In genomic region chr20:20499469-20499868, GRCh38 we compare ENCODE assay signal across 22 cellular contexts.
"Had no signal": no experiment of that assay in that cellular context is flagged by ENCODE, and none has a peak within 500 bp of the region (broad histone marks: within the 10 kb centered on the region; RNA-seq: fewer than 3 reads in every experiment).

No MANE protein-coding gene starts in this region.

- H3K9me3 Mint-ChIP-seq: activated CD4-positive, alpha-beta T cell treated with anti-CD3 and anti-CD28 coated beads, Interleukin-2, amount 10 ng/mL, durations not matched to agents 7 days and 5 days; activated CD8-positive, alpha-beta T cell treated with anti-CD3 and anti-CD28 coated beads for 36 hours; activated naive CD4-positive, alpha-beta T cell treated with anti-CD3 and anti-CD28 coated beads, Interleukin-2, amount 10 ng/mL, durations not matched to agents 7 days and 5 days; dendritic cell treated with granulocyte-macrophage colony-stimulating factor and Interleukin-4, amounts not matched to agents 40 ng/mL and 50 ng/mL, for 4 days; natural killer cell; T-cell had no signal

- H3K27me3 ChIP-seq: cardiac muscle cell, foreskin keratinocyte, hepatocyte, upper lobe of left lung had no signal

- H3K4me3 Mint-ChIP-seq: activated CD4-positive, alpha-beta T cell treated with anti-CD3 and anti-CD28 coated beads, Interleukin-2, amount 10 ng/mL, durations not matched to agents 7 days and 5 days; activated CD8-positive, alpha-beta memory T cell treated with anti-CD3 and anti-CD28 coated beads, Interleukin-2, amount 10 ng/mL, durations not matched to agents 7 days and 5 days; activated CD8-positive, alpha-beta T cell treated with anti-CD3 and anti-CD28 coated beads for 36 hours; activated naive CD4-positive, alpha-beta T cell treated with anti-CD3 and anti-CD28 coated beads, Interleukin-2, amount 10 ng/mL, durations not matched to agents 7 days and 5 days; dendritic cell treated with granulocyte-macrophage colony-stimulating factor and Interleukin-4, amounts not matched to agents 40 ng/mL and 50 ng/mL, for 4 days; natural killer cell; T-cell had no signal

- H3K27ac Mint-ChIP-seq: activated CD4-positive, alpha-beta T cell treated with anti-CD3 and anti-CD28 coated beads, Interleukin-2, amount 10 ng/mL, durations not matched to agents 7 days and 5 days; activated CD8-positive, alpha-beta memory T cell treated with anti-CD3 and anti-CD28 coated beads, Interleukin-2, amount 10 ng/mL, durations not matched to agents 7 days and 5 days; activated CD8-positive, alpha-beta T cell treated with anti-CD3 and anti-CD28 coated beads for 36 hours; activated naive CD4-positive, alpha-beta T cell treated with anti-CD3 and anti-CD28 coated beads, Interleukin-2, amount 10 ng/mL, durations not matched to agents 7 days and 5 days; dendritic cell treated with granulocyte-macrophage colony-stimulating factor and Interleukin-4, amounts not matched to agents 40 ng/mL and 50 ng/mL, for 4 days; natural killer cell; progenitor cell of endocrine pancreas; T-cell had no signal

- H3K4me1 ChIP-seq: foreskin keratinocyte, spleen had no signal

- H3K27me3 Mint-ChIP-seq: activated CD4-positive, alpha-beta T cell treated with anti-CD3 and anti-CD28 coated beads, Interleukin-2, amount 10 ng/mL, durations not matched to agents 7 days and 5 days; activated CD8-positive, alpha-beta memory T cell treated with anti-CD3 and anti-CD28 coated beads, Interleukin-2, amount 10 ng/mL, durations not matched to agents 7 days and 5 days; activated CD8-positive, alpha-beta T cell treated with anti-CD3 and anti-CD28 coated beads for 36 hours; activated naive CD4-positive, alpha-beta T cell treated with anti-CD3 and anti-CD28 coated beads, Interleukin-2, amount 10 ng/mL, durations not matched to agents 7 days and 5 days; dendritic cell treated with granulocyte-macrophage colony-stimulating factor and Interleukin-4, amounts not matched to agents 40 ng/mL and 50 ng/mL, for 4 days; progenitor cell of endocrine pancreas; T-cell had no signal

- DNase-seq: activated CD4-positive, alpha-beta T cell treated with anti-CD3 and anti-CD28 coated beads, Interleukin-2, amount 10 ng/mL, durations not matched to agents 7 days and 5 days; activated CD4-positive, CD25-positive, alpha-beta regulatory T cell; activated CD8-positive, alpha-beta memory T cell treated with anti-CD3 and anti-CD28 coated beads, Interleukin-2, amount 10 ng/mL, durations not matched to agents 7 days and 5 days; activated CD8-positive, alpha-beta T cell treated with anti-CD3 and anti-CD28 coated beads for 36 hours; activated effector memory CD4-positive, alpha-beta T cell treated with anti-CD3 and anti-CD28 coated beads, Interleukin-2, amount 50 U/mL, for 16 hours; activated naive CD4-positive, alpha-beta T cell treated with anti-CD3 and anti-CD28 coated beads, Interleukin-2, amount 10 ng/mL, durations not matched to agents 7 days and 5 days; activated T-cell treated with anti-CD3 and anti-CD28 coated beads for 4 hours; effector CD8-positive, alpha-beta T cell; foreskin keratinocyte; left ventricle myocardium superior; mammary epithelial cell; midbrain; natural killer cell; spleen; stimulated activated CD4-positive, alpha-beta T cell treated with anti-CD3 and anti-CD28 coated beads, Interleukin-4, amount 100 ng/mL, for 1 hour; stimulated activated naive CD4-positive, alpha-beta T cell treated with Interleukin-2 at 50 U/mL for 16 hours; T-cell; upper lobe of left lung had no signal

- H3K4me1 Mint-ChIP-seq: activated naive CD4-positive, alpha-beta T cell treated with anti-CD3 and anti-CD28 coated beads, Interleukin-2, amount 10 ng/mL, durations not matched to agents 7 days and 5 days; natural killer cell; T-cell had no signal

- H3K9me3 ChIP-seq: spleen, upper lobe of left lung had no signal

- ATAC-seq: activated CD8-positive, alpha-beta memory T cell treated with anti-CD3 and anti-CD28 coated beads, Interleukin-2, amount 10 ng/mL, durations not matched to agents 7 days and 5 days; activated CD8-positive, alpha-beta T cell treated with anti-CD3 and anti-CD28 coated beads for 36 hours; foreskin keratinocyte; left ventricle myocardium superior; natural killer cell; T-cell had no signal

- H3K27ac ChIP-seq: cardiac muscle cell, foreskin keratinocyte, hepatocyte, spleen had no signal

- H3K4me3 ChIP-seq: cardiac muscle cell, hepatocyte, spleen, upper lobe of left lung had no signal
